In genomic region chr7:2814682-2815522, GRCh38 we compare ENCODE assay signal across 14 cellular contexts. TPM values are rescaled to one million over a fixed set of nuclear protein-coding genes. Genes with fewer than 3 reads are reported as not detected.
DNase-seq lines count a peak whose midpoint lies in the region; ATAC-seq and TF ChIP-seq lines count a peak whose summit lies in the region.
"Had no signal": no experiment of that assay in that cellular context is flagged by ENCODE, and none has a peak within 500 bp of the region (broad histone marks: within the 10 kb centered on the region; RNA-seq: fewer than 3 reads in every experiment).

No MANE protein-coding gene starts in this region.

- ATAC-seq in right cardiac atrium (peak in 1 of 2 donors; percentile 12), GM19023 (IDR thresholded peaks at IDR 0.05; ENCODE audit: unreplicated experiment) (no peak), GM19467 (IDR thresholded peaks at IDR 0.05; ENCODE audit: unreplicated experiment) (no peak)
- ATAC-seq: naive thymus-derived CD8-positive, alpha-beta T cell had no signal

- WGBS in right cardiac atrium = 85% methylated on average over 30 of the region's 30 CpGs
- 54 to 74% (median 70%) methylated on average over 30 of the region's 30 CpGs for WGBS in ovary, 3 donors

- intact Hi-C loops in right cardiac atrium (cut with DNase I) (no loop called here), ovary (cut with DNase I) (loop anchor here in 2 of 4 donors (5.0 to 10.0 kb wide), 2 partner anchors 50 to 53 kb away; no protein-coding TSS in a partner anchor)

- no peaks in the 10 kb centered on the region for H3K27me3 ChIP-seq in adipocyte (replicated peaks; ENCODE audit: control insufficient read depth, insufficient read depth, low read length)
- H3K27me3 ChIP-seq in right cardiac atrium (ENCODE audit: control insufficient read depth, insufficient read depth) = no peaks in the 10 kb centered on the region
- no peaks in the 10 kb centered on the region for H3K27me3 ChIP-seq in ovary
- H3K27me3 ChIP-seq: upper lobe of left lung had no signal

- no peak overlapping the region for H3K27ac Mint-ChIP-seq in immature natural killer cell

- no peak overlapping the region for H3K4me3 Mint-ChIP-seq in immature natural killer cell
- H3K4me3 Mint-ChIP-seq: naive thymus-derived CD8-positive, alpha-beta T cell had no signal

- DNase-seq in Caki2 (ENCODE audit: low read depth) (peak; percentile 84), adipocyte (ENCODE audit: low read depth) (no peak), right cardiac atrium (no peak), ovary (peak in 1 of 5 donors; percentile 41), immature natural killer cell (no peak), nucleus accumbens (lab: John Stamatoyannopoulos, UW) (no peak)
- DNase-seq: activated T-cell treated with anti-CD3 and anti-CD28 coated beads, Interleukin-2, amount 50 U/mL, for 1 hour; DMS153; naive thymus-derived CD8-positive, alpha-beta T cell; NCI-H1930; NK-92 treated with Interleukin-12 subunit alpha and Interleukin-12 subunit beta, amount 100 ng/mL, for 24 hours had no signal

- H3K27ac ChIP-seq in right cardiac atrium (ENCODE audit: low read length) (peak overlapping the region; percentile 47), ovary (peak overlapping the region; percentile 61 to 82)
- H3K27ac ChIP-seq: upper lobe of left lung had no signal

- H3K36me3 Mint-ChIP-seq in immature natural killer cell = peaks cover 0 to 7% (median 1%) of the 10 kb centered on the region in 3 donors

- no peaks in the 10 kb centered on the region for H3K36me3 ChIP-seq in adipocyte (ENCODE audit: control insufficient read depth, insufficient read depth, low read length, severe bottlenecking)
- H3K36me3 ChIP-seq in ovary = no peaks in the 10 kb centered on the region
- H3K36me3 ChIP-seq: upper lobe of left lung had no signal

- H3K27me3 Mint-ChIP-seq in immature natural killer cell (ENCODE audit: low read depth in 3 of 3) = peaks cover 2 to 9% (median 2%) of the 10 kb centered on the region in 3 donors
- H3K27me3 Mint-ChIP-seq: naive thymus-derived CD8-positive, alpha-beta T cell had no signal

- H3K4me3 ChIP-seq in adipocyte (ENCODE audit: low read length) = peak overlapping the region; percentile 68
- H3K4me3 ChIP-seq in right cardiac atrium (ENCODE audit: low read length) = no peak overlapping the region
- H3K4me3 ChIP-seq in ovary = no peak overlapping the region
- H3K4me3 ChIP-seq: upper lobe of left lung had no signal

- H3K9me3 ChIP-seq in adipocyte (ENCODE audit: control insufficient read depth, low read length) = no peaks in the 10 kb centered on the region
- H3K9me3 ChIP-seq in right cardiac atrium (ENCODE audit: control insufficient read depth, low read length) = no peaks in the 10 kb centered on the region
- no peaks in the 10 kb centered on the region for H3K9me3 ChIP-seq in ovary
- H3K9me3 ChIP-seq: upper lobe of left lung had no signal

- no peak for TF ChIP-seq POLR2A in ovary (IDR thresholded peaks at IDR 0.05)

- no peaks in the 10 kb centered on the region for H3K9me3 Mint-ChIP-seq in immature natural killer cell
- H3K9me3 Mint-ChIP-seq: naive thymus-derived CD8-positive, alpha-beta T cell had no signal

- in situ Hi-C loops in Caki2 (cut with HindIII; ENCODE audit: low pct_unique_long_range_greater_than_20kb, low sequenced_read_pairs) = no loop called here

- H3K4me1 Mint-ChIP-seq in immature natural killer cell = peaks cover 0 to 3% of the 10 kb centered on the region in 2 donors

- H3K9ac ChIP-seq in adipocyte (ENCODE audit: low read length) = peak overlapping the region; percentile 73

- no peak for TF ChIP-seq CTCF in ovary (IDR thresholded peaks at IDR 0.05)

- TF ChIP-seq EP300 in ovary (IDR thresholded peaks at IDR 0.05) = no peak

- H3K4me1 ChIP-seq in adipocyte (ENCODE audit: control insufficient read depth, insufficient read depth, low read length) (peaks cover 75% of the 10 kb centered on the region), right cardiac atrium (ENCODE audit: control insufficient read depth, insufficient read depth, low read length) (peaks cover 24% of the 10 kb centered on the region), ovary (ENCODE audit: insufficient read depth) (peaks cover 42% of the 10 kb centered on the region)

RNA-seq across cellular contexts. Expression of gene GNA12, which starts 29.2 kb away (rescaled TPM):
- total RNA-seq in Caki2 (2014; rRNA removed; shearing (Covaris generic); ENCODE audit: low replicate concordance) = 38.1 and 62.7 TPM in 2 replicates
- total RNA-seq in right cardiac atrium (10 to 100 TPM; 60.8 to 68.1 (median 64.4) TPM), ovary (10 to 100 TPM; 13.4 to 94.4 (median 70.1) TPM)
- polyA plus RNA-seq in right cardiac atrium (32.8 TPM), ovary (10 to 100 TPM; 40.9 to 43.8 TPM), immature natural killer cell (1 to 10 TPM; 4.7 to 6.1 (median 4.8) TPM)
